ENCODE assay signal across 20 cellular contexts in genomic region chr20:43765933-43766332, GRCh38. TPM values are rescaled to one million over a fixed set of nuclear protein-coding genes. Genes with fewer than 3 reads are reported as not detected.
"Had no signal": no experiment of that assay in that cellular context is flagged by ENCODE, and none has a peak within 500 bp of the region (broad histone marks: within the 10 kb centered on the region; RNA-seq: fewer than 3 reads in every experiment).

No MANE protein-coding gene starts in this region.

- H3K27ac ChIP-seq: adrenal gland, tibial artery, VCaP had no signal

- H3K4me1 Mint-ChIP-seq: immature natural killer cell had no signal

- H3K9me3 Mint-ChIP-seq: activated naive CD4-positive, alpha-beta T cell treated with anti-CD3 and anti-CD28 coated beads, Interleukin-2, amount 50 U/mL, for 72 hours; activated T-cell treated with anti-CD3 and anti-CD28 coated beads, Interleukin-2, amount 50 U/mL, for 72 hours; immature natural killer cell; naive thymus-derived CD8-positive, alpha-beta T cell had no signal

- H3K4me3 ChIP-seq: adrenal gland, gastroesophageal sphincter, tibial artery had no signal

- H3K4me3 Mint-ChIP-seq: activated T-cell treated with anti-CD3 and anti-CD28 coated beads, Interleukin-2, amount 50 U/mL, for 72 hours; immature natural killer cell; naive thymus-derived CD8-positive, alpha-beta T cell had no signal

- H3K9me3 ChIP-seq: adrenal gland, gastroesophageal sphincter, tibial artery had no signal

- DNase-seq: activated CD4-positive, alpha-beta T cell treated with anti-CD3 and anti-CD28 coated beads for 1 hour; activated CD4-positive, alpha-beta T cell treated with anti-CD3 and anti-CD28 coated beads, Interleukin-2, amount 50 U/mL, for 4 hours; activated effector memory CD4-positive, alpha-beta T cell treated with anti-CD3 and anti-CD28 coated beads, Interleukin-2, amount 50 U/mL, for 16 hours; activated T-cell treated with anti-CD3 and anti-CD28 coated beads, Interleukin-2, amount 50 U/mL, for 72 hours; immature natural killer cell; mesendoderm; naive thymus-derived CD8-positive, alpha-beta T cell; stimulated activated CD4-positive, alpha-beta T cell treated with anti-CD3 and anti-CD28 coated beads, Interleukin-12 subunit alpha, Interleukin-12 subunit beta, amount 100 ng/mL, for 4 hours; stimulated activated CD4-positive, alpha-beta T cell treated with anti-CD3 and anti-CD28 coated beads, Interleukin-1b, Interleukin-23, amount 100 ng/mL, for 48 hours; stimulated activated CD8-positive, alpha-beta memory T cell treated with anti-CD3 and anti-CD28 coated beads, Interleukin-4, amount 100 ng/mL, for 48 hours; stimulated activated naive CD4-positive, alpha-beta T cell treated with Interleukin-2 at 50 U/mL for 16 hours; SW 1271; T-helper 2 cell; tibial artery had no signal

- H3K36me3 ChIP-seq: adrenal gland, gastroesophageal sphincter, tibial artery had no signal

- H3K27ac Mint-ChIP-seq: activated naive CD4-positive, alpha-beta T cell treated with anti-CD3 and anti-CD28 coated beads, Interleukin-2, amount 50 U/mL, for 72 hours; activated T-cell treated with anti-CD3 and anti-CD28 coated beads, Interleukin-2, amount 50 U/mL, for 72 hours; immature natural killer cell had no signal

- H3K36me3 Mint-ChIP-seq: activated naive CD4-positive, alpha-beta T cell treated with anti-CD3 and anti-CD28 coated beads, Interleukin-2, amount 50 U/mL, for 72 hours; immature natural killer cell; naive thymus-derived CD8-positive, alpha-beta T cell had no signal

- H3K4me1 ChIP-seq: adrenal gland had no signal

- H3K27me3 ChIP-seq: gastroesophageal sphincter had no signal

RNA-seq across cellular contexts. Expression of gene GTSF1L, which starts 39.1 kb away (rescaled TPM):
- polyA plus RNA-seq: adrenal gland, esophagus, immature natural killer cell, urinary bladder had no signal
